8 cellular contexts compared by ENCODE assay signal in the genomic region with DNA sequence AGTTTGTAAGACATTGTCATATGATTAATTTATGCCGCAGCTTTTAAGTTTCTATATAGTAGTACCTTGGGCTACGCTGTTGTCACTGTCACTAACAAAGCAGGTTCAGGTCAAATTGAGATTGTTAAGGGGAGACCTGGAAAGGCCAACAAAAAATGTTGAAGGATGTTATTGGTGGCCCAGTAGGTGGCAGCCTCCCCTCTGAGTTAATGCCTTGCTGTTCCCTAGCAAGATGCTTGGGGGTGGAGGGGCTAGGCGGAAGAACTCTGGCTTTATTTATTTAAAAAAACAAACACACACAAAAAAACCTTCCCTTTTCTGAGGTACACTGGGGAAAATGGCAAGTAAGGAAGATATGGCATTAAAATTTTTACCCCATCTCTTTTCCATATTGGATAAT.
A peak's percentile ranks its signal among the peaks of the same experiment; 100 is the strongest.
DNase-seq lines count a peak whose midpoint lies in the region; ATAC-seq, FAIRE-seq and TF ChIP-seq lines count a peak whose summit lies in the region.

No MANE protein-coding gene starts in this region.

- no peak for ATAC-seq in GM19397 (IDR thresholded peaks at IDR 0.05; ENCODE audit: unreplicated experiment)

- H3K9ac ChIP-seq in GM23248 (no peak overlapping the region), neural cell (ENCODE audit: low read length) (no peak overlapping the region)

- H3K9me3 ChIP-seq in GM23248 (ENCODE audit: low read depth), result no peaks in the 10 kb centered on the region
- H3K9me3 ChIP-seq in neural cell (ENCODE audit: low read length), result no peaks in the 10 kb centered on the region

- WGBS in GM23248 (ENCODE audit: low coverage in 1 of 2, low lambda C conversion rate in 2 of 2, missing lambda C conversion rate in 2 of 2), 2 experiments, result 2 to 5% methylated on average over 3 of the region's 3 CpGs

- H3K27ac ChIP-seq in GM23248 (no peak overlapping the region), brain microvascular endothelial cell (no peak overlapping the region), neural cell (ENCODE audit: low read length) (no peak overlapping the region)

- H3K79me2 ChIP-seq in GM23248 (ENCODE audit: insufficient read depth) (no peaks in the 10 kb centered on the region), neural cell (replicated peaks; ENCODE audit: insufficient read depth, low read length) (no peaks in the 10 kb centered on the region)

- in situ Hi-C loops in Caki2 (cut with HindIII; ENCODE audit: low pct_unique_long_range_greater_than_20kb, low sequenced_read_pairs), result no loop called here
- in situ Hi-C loops in GM23248 (cut with MboI), result loop anchor here (25.0 kb wide), 1 partner anchor 597 kb away; no protein-coding TSS in a partner anchor
- in situ Hi-C loops in brain microvascular endothelial cell (cut with HindIII; ENCODE audit: low pct_ligation_motif_present, low sequenced_read_pairs), result no loop called here

- no peaks in the 10 kb centered on the region for H3K36me3 ChIP-seq in GM23248 (ENCODE audit: low read depth)
- H3K36me3 ChIP-seq in brain microvascular endothelial cell (replicated peaks), result no peaks in the 10 kb centered on the region
- no peaks in the 10 kb centered on the region for H3K36me3 ChIP-seq in neural cell (ENCODE audit: insufficient read depth, low read length)

- no peak overlapping the region for H3K4me2 ChIP-seq in GM23248 (ENCODE audit: unreplicated experiment)
- H3K4me2 ChIP-seq in neural cell (ENCODE audit: low read length), result no peak overlapping the region

- TF ChIP-seq EP300 in neural cell (conservative IDR thresholded peaks at IDR 0.05; ENCODE audit: poor library complexity, severe bottlenecking), result no peak

- TF ChIP-seq RAD21 in neural cell (conservative IDR thresholded peaks at IDR 0.05), result peak; percentile 51

- H3F3A ChIP-seq in GM23248 (ENCODE audit: insufficient read depth) (no peaks in the 10 kb centered on the region), neural cell (ENCODE audit: insufficient read depth, low read length, poor library complexity, severe bottlenecking) (no peaks in the 10 kb centered on the region)

- no peaks in the 10 kb centered on the region for H3K9me2 ChIP-seq in GM23248 (ENCODE audit: insufficient read depth)
- no peaks in the 10 kb centered on the region for H3K9me2 ChIP-seq in neural cell (ENCODE audit: insufficient read depth, low read length)

- no peak for FAIRE-seq in GM19239 (lab: Jason Lieb, UNC)

- TF ChIP-seq CTCF in brain microvascular endothelial cell (IDR thresholded peaks at IDR 0.05; ENCODE audit: low read depth, low read length, missing control alignments) (peak; percentile 65), neural cell (IDR thresholded peaks at IDR 0.05; ENCODE audit: poor library complexity, severe bottlenecking) (peak; percentile 58)

- no peak overlapping the region for H2AFZ ChIP-seq in GM23248
- no peak overlapping the region for H2AFZ ChIP-seq in neural cell (ENCODE audit: low read depth, low read length)

- no peaks in the 10 kb centered on the region for H3K4me1 ChIP-seq in GM23248 (ENCODE audit: insufficient read depth)

- H3K4me3 ChIP-seq in GM23248, result no peak overlapping the region
- H3K4me3 ChIP-seq in brain microvascular endothelial cell (ENCODE audit: low read depth, low read length), result no peak overlapping the region
- no peak overlapping the region for H3K4me3 ChIP-seq in neural cell (ENCODE audit: low read length)

- no peaks in the 10 kb centered on the region for H4K20me1 ChIP-seq in GM23248 (ENCODE audit: insufficient read depth)
- no peaks in the 10 kb centered on the region for H4K20me1 ChIP-seq in neural cell (ENCODE audit: insufficient read depth)

- peaks cover 12% of the 10 kb centered on the region for H3K27me3 ChIP-seq in GM23248 (replicated peaks; ENCODE audit: insufficient read depth)
- H3K27me3 ChIP-seq in brain microvascular endothelial cell (replicated peaks), result no peaks in the 10 kb centered on the region
- no peaks in the 10 kb centered on the region for H3K27me3 ChIP-seq in neural cell (ENCODE audit: insufficient read depth, low read depth, low read length)

- DNase-seq in Caki2 (ENCODE audit: low read depth), result peak; percentile 8
- DNase-seq in GM23248, result peak; percentile 51
- DNase-seq in NCI-H2107 treated with DMSO at 0.1 percent for 48 hours (lab: John Stamatoyannopoulos, UW; ENCODE audit: unreplicated experiment), result peak; percentile 23
- DNase-seq in brain microvascular endothelial cell, result peak; percentile 1
- DNase-seq in GM19239 (ENCODE audit: insufficient read length, low spot score), result no peak
- DNase-seq in kidney glomerular epithelial cell (lab: John Stamatoyannopoulos, UW), result no peak

TF ChIP-seq in neural cell, 6 proteins besides CTCF, POLR2A, EP300 and RAD21:
- TF ChIP-seq TAF1 (IDR thresholded peaks at IDR 0.05; ENCODE audit: low read depth), result no peak
- no peak for TF ChIP-seq MXI1 (conservative IDR thresholded peaks at IDR 0.05; ENCODE audit: poor library complexity, severe bottlenecking)
- peak; percentile 48 for TF ChIP-seq SMC3 (conservative IDR thresholded peaks at IDR 0.05; ENCODE audit: poor library complexity)
- TF ChIP-seq POLR2AphosphoS5 (IDR thresholded peaks at IDR 0.05), result no peak
- no peak for TF ChIP-seq EZH2 (IDR thresholded peaks at IDR 0.05; ENCODE audit: borderline replicate concordance, insufficient read depth, low read length, poor library complexity, severe bottlenecking)
- TF ChIP-seq, protein P1, sequence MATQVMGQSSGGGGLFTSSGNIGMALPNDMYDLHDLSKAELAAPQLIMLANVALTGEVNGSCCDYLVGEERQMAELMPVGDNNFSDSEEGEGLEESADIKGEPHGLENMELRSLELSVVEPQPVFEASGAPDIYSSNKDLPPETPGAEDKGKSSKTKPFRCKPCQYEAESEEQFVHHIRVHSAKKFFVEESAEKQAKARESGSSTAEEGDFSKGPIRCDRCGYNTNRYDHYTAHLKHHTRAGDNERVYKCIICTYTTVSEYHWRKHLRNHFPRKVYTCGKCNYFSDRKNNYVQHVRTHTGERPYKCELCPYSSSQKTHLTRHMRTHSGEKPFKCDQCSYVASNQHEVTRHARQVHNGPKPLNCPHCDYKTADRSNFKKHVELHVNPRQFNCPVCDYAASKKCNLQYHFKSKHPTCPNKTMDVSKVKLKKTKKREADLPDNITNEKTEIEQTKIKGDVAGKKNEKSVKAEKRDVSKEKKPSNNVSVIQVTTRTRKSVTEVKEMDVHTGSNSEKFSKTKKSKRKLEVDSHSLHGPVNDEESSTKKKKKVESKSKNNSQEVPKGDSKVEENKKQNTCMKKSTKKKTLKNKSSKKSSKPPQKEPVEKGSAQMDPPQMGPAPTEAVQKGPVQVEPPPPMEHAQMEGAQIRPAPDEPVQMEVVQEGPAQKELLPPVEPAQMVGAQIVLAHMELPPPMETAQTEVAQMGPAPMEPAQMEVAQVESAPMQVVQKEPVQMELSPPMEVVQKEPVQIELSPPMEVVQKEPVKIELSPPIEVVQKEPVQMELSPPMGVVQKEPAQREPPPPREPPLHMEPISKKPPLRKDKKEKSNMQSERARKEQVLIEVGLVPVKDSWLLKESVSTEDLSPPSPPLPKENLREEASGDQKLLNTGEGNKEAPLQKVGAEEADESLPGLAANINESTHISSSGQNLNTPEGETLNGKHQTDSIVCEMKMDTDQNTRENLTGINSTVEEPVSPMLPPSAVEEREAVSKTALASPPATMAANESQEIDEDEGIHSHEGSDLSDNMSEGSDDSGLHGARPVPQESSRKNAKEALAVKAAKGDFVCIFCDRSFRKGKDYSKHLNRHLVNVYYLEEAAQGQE (IDR thresholded peaks at IDR 0.05; ENCODE audit: borderline replicate concordance), result no peak

Comparison
In these comparisons a context has a peak if more than half of its experiments do, and no peak if none do; other contexts are left out.
1. DNase-seq: peak in Caki2 (single experiment), GM23248 (single experiment), NCI-H2107 treated with DMSO at 0.1 percent for 48 hours (single experiment) and brain microvascular endothelial cell (single experiment); none in GM19239 (single experiment) and kidney glomerular epithelial cell (single experiment).